Comparison of ENCODE assay signal across 13 cellular contexts in genomic region chr9:82332774-82333152, GRCh38.
A peak's percentile ranks its signal among the peaks of the same experiment; 100 is the strongest.
DNase-seq lines count a peak whose midpoint lies in the region; ATAC-seq and TF ChIP-seq lines count a peak whose summit lies in the region.
"Had no signal": no experiment of that assay in that cellular context is flagged by ENCODE, and none has a peak within 500 bp of the region (broad histone marks: within the 10 kb centered on the region; RNA-seq: fewer than 3 reads in every experiment).

No MANE protein-coding gene starts in this region.

- no peaks in the 10 kb centered on the region for H3K36me3 Mint-ChIP-seq in effector memory CD8-positive, alpha-beta T cell (ENCODE audit: insufficient read depth)

- ATAC-seq in foreskin keratinocyte (peak; percentile 40), gastrocnemius medialis (peak; percentile 95 to 98), HG03135 (IDR thresholded peaks at IDR 0.05; ENCODE audit: unreplicated experiment) (no peak)
- ATAC-seq in effector memory CD8-positive, alpha-beta T cell (replicated peaks), result no peak

- H3K9me3 ChIP-seq in OCI-LY7 (ENCODE audit: low read length) (no peaks in the 10 kb centered on the region), gastrocnemius medialis (no peaks in the 10 kb centered on the region)
- H3K9me3 ChIP-seq: body of pancreas, lower lobe of right lung had no signal

- DNase-seq in HT1080 (ENCODE audit: low read depth), result peak; percentile 30
- no peak for DNase-seq in OCI-LY7 (ENCODE audit: low spot score)
- DNase-seq in foreskin keratinocyte, result peak; percentile 22 to 52
- peak; percentile 50 to 63 for DNase-seq in gastrocnemius medialis
- no peak for DNase-seq in activated CD8-positive, alpha-beta memory T cell treated with anti-CD3 and anti-CD28 coated beads, Interleukin-2, amount 50 U/mL, for 48 hours
- DNase-seq in effector memory CD8-positive, alpha-beta T cell, result no peak
- DNase-seq: body of pancreas; COR-L47; effector CD8-positive, alpha-beta T cell; lower lobe of right lung; stimulated activated CD4-positive, alpha-beta T cell treated with anti-CD3 and anti-CD28 coated beads, Interleukin-12 subunit alpha, Interleukin-12 subunit beta, amount 100 ng/mL, for 4 hours had no signal

- H3K4me1 Mint-ChIP-seq in effector memory CD8-positive, alpha-beta T cell (ENCODE audit: low read depth in 2 of 2), result no peaks in the 10 kb centered on the region

- no peak overlapping the region for H3K4me3 Mint-ChIP-seq in effector memory CD8-positive, alpha-beta T cell

- H3K4me1 ChIP-seq in OCI-LY7 (ENCODE audit: insufficient read depth, low read length, poor library complexity, severe bottlenecking), result no peaks in the 10 kb centered on the region
- H3K4me1 ChIP-seq in foreskin keratinocyte, result peaks cover 25% of the 10 kb centered on the region
- H3K4me1 ChIP-seq in gastrocnemius medialis, result peaks cover 17 to 19% of the 10 kb centered on the region in 2 donors

- TF ChIP-seq CTCF in OCI-LY7 (conservative IDR thresholded peaks at IDR 0.05; ENCODE audit: low read length) (no peak), foreskin keratinocyte (conservative IDR thresholded peaks at IDR 0.05) (no peak), gastrocnemius medialis (IDR thresholded peaks at IDR 0.05 in 4 of 5, conservative IDR thresholded peaks at IDR 0.05 in 1 of 5) (no peak)

- no peak overlapping the region for H3K27ac Mint-ChIP-seq in effector memory CD8-positive, alpha-beta T cell
- H3K27ac Mint-ChIP-seq: activated T-helper 2 cell treated with anti-CD3 and anti-CD28 coated beads, Interferon-gamma antibody, Interleukin-2, Interleukin-4, amounts not matched to agents 10 μg/mL and 5 μg/mL and 100 μg/mL, durations not matched to agents 14 hours and 24 hours and 36 hours had no signal

- H3K27me3 ChIP-seq in foreskin keratinocyte (no peaks in the 10 kb centered on the region), gastrocnemius medialis (no peaks in the 10 kb centered on the region)
- H3K27me3 ChIP-seq: body of pancreas had no signal

- H3K27me3 Mint-ChIP-seq in effector memory CD8-positive, alpha-beta T cell, result no peaks in the 10 kb centered on the region

- BruUV-seq in OCI-LY7 (replicated peaks; lab: Mats Ljungman, UMichigan), result no TSS peak

- no peak overlapping the region for H3K4me2 ChIP-seq in OCI-LY7 (ENCODE audit: low read length)

- intact Hi-C loops in OCI-LY7 (cut with micrococcal nuclease; ENCODE audit: unreplicated experiment) (no loop called here), gastrocnemius medialis (cut with DNase I; ENCODE audit: low total_unique reads) (loop anchor here (1.0 kb wide), 1 partner anchor 37 kb away; no protein-coding TSS in a partner anchor)

- no peaks in the 10 kb centered on the region for H3K79me2 ChIP-seq in OCI-LY7 (ENCODE audit: insufficient read depth, low read depth, low read length)

- CTCF ChIA-PET in OCI-LY7 (lab: Charles Lee; ENCODE audit: unreplicated experiment), result no interaction called here

- peak overlapping the region; percentile 21; the same call in 1 of the 2 replicates for H2AFZ ChIP-seq in OCI-LY7 (ENCODE audit: low read length)

- H3K9me2 ChIP-seq in OCI-LY7 (ENCODE audit: insufficient read depth, low read length), result no peaks in the 10 kb centered on the region

- TF ChIP-seq POLR2A in gastrocnemius medialis (IDR thresholded peaks at IDR 0.05), result no peak

- H3K4me3 ChIP-seq in OCI-LY7 (ENCODE audit: low read depth, low read length, poor library complexity, severe bottlenecking), result no peak overlapping the region
- no peak overlapping the region for H3K4me3 ChIP-seq in gastrocnemius medialis
- H3K4me3 ChIP-seq: body of pancreas, lower lobe of right lung had no signal

- in situ Hi-C loops in gastrocnemius medialis (cut with MboI; ENCODE audit: low sequenced_read_pairs in 4 of 4), result no loop called here

- H3K27ac ChIP-seq in OCI-LY7 (ENCODE audit: low read depth, low read length, poor library complexity, severe bottlenecking) (no peak overlapping the region), foreskin keratinocyte (no peak overlapping the region), gastrocnemius medialis (peak overlapping the region; percentile 20 to 76 (median 52))
- H3K27ac ChIP-seq: body of pancreas, lower lobe of right lung had no signal

- no peaks in the 10 kb centered on the region for H4K20me1 ChIP-seq in OCI-LY7 (ENCODE audit: insufficient read depth, low read length)

- H3K36me3 ChIP-seq in OCI-LY7 (ENCODE audit: insufficient read depth, low read length) (no peaks in the 10 kb centered on the region), gastrocnemius medialis (no peaks in the 10 kb centered on the region)
- H3K36me3 ChIP-seq: lower lobe of right lung had no signal

- peaks cover 13 to 14% of the 10 kb centered on the region in 2 donors for H3K9me3 Mint-ChIP-seq in effector memory CD8-positive, alpha-beta T cell

- POLR2A ChIA-PET in OCI-LY7 (lab: Charles Lee), result interaction anchor here (0.9 to 2.3 kb wide), 2 partner anchors 10 to 30 kb away, joined by 3 to 9 read pairs; no protein-coding TSS in a partner anchor

Comparison
In these comparisons a context has a peak if more than half of its experiments do, and no peak if none do; other contexts are left out.
1. DNase-seq: peak in HT1080 (single experiment), foreskin keratinocyte (2 of 2) and gastrocnemius medialis (2 of 2); none in OCI-LY7 (single experiment), activated CD8-positive, alpha-beta memory T cell treated with anti-CD3 and anti-CD28 coated beads, Interleukin-2, amount 50 U/mL, for 48 hours (single experiment) and effector memory CD8-positive, alpha-beta T cell (0 of 3).
2. H3K27ac ChIP-seq: peak in gastrocnemius medialis (4 of 4); none in OCI-LY7 (single experiment) and foreskin keratinocyte (single experiment).
3. ATAC-seq: peak in foreskin keratinocyte (single experiment) and gastrocnemius medialis (2 of 2); none in HG03135 (single experiment) and effector memory CD8-positive, alpha-beta T cell (single experiment).